9 cellular contexts compared by ENCODE assay signal in genomic region chr4:10929818-10930217, GRCh38.
"Had no signal": no experiment of that assay in that cellular context is flagged by ENCODE, and none has a peak within 500 bp of the region (broad histone marks: within the 10 kb centered on the region; RNA-seq: fewer than 3 reads in every experiment).

No MANE protein-coding gene starts in this region.

- ATAC-seq: HCT116, HepG2 had no signal

- H3K27ac ChIP-seq: GM23248, HL-60 had no signal

- H3K4me3 ChIP-seq: GM23248, HAP-1 had no signal

- H3K4me1 ChIP-seq: HAP-1 had no signal

- DNase-seq: GM23248, GOT3, H7, HFFc6 had no signal

- H3K27me3 Mint-ChIP-seq: IgD-negative memory B cell had no signal

- H3K4me3 Mint-ChIP-seq: HFFc6, IgD-negative memory B cell had no signal

- H3K27ac Mint-ChIP-seq: HFFc6, IgD-negative memory B cell had no signal

- H3K36me3 ChIP-seq: HAP-1 had no signal

- H3K9me3 ChIP-seq: HAP-1 had no signal
